ENCODE assay signal across 8 cellular contexts in genomic region chr4:101020956-101021355, GRCh38.
A peak's percentile ranks its signal among the peaks of the same experiment; 100 is the strongest.
DNase-seq lines count a peak whose midpoint lies in the region; ATAC-seq and TF ChIP-seq lines count a peak whose summit lies in the region.

No MANE protein-coding gene starts in this region.

- H3K9me3 Mint-ChIP-seq in CD4-positive, alpha-beta memory T cell: no peaks in the 10 kb centered on the region
- no peaks in the 10 kb centered on the region for H3K9me3 Mint-ChIP-seq in immature natural killer cell

- H3K4me1 ChIP-seq in CD4-positive, alpha-beta memory T cell (ENCODE audit: insufficient read depth, low read length): peaks cover 64% of the 10 kb centered on the region
- peaks cover 3 to 37% (median 19%) of the 10 kb centered on the region in 4 donors for H3K4me1 ChIP-seq in esophagus muscularis mucosa

- DNase-seq in CD4-positive, alpha-beta memory T cell: peak; percentile 40 to 58 (median 47)
- DNase-seq in T-helper 17 cell (no peak), immature natural killer cell (peak; percentile 36 to 53 (median 44)), esophagus muscularis mucosa (ENCODE audit: extremely low spot score) (no peak), NCI-H82 (lab: John Stamatoyannopoulos, UW) (no peak), retina (no peak)

- no peak for TF ChIP-seq CTCF in esophagus muscularis mucosa (IDR thresholded peaks at IDR 0.05)

- H3K27ac Mint-ChIP-seq in CD4-positive, alpha-beta memory T cell: peak overlapping the region; percentile 48 to 97 (median 89)
- peak overlapping the region; percentile 97 for H3K27ac Mint-ChIP-seq in T-helper 17 cell
- peak overlapping the region; percentile 72 to 95 (median 89) for H3K27ac Mint-ChIP-seq in immature natural killer cell

- no peaks in the 10 kb centered on the region for H3K36me3 ChIP-seq in CD4-positive, alpha-beta memory T cell (ENCODE audit: insufficient read depth, low read length)
- H3K36me3 ChIP-seq in esophagus muscularis mucosa: peaks cover 0 to 3% (median 0%) of the 10 kb centered on the region in 4 donors

- H3K27ac ChIP-seq in CD4-positive, alpha-beta memory T cell (ENCODE audit: low read depth, low read length): peak overlapping the region; percentile 51
- no peak overlapping the region for H3K27ac ChIP-seq in esophagus muscularis mucosa (replicated peaks in 1 of 4)

- H3K36me3 Mint-ChIP-seq in CD4-positive, alpha-beta memory T cell: peaks cover 2 to 12% of the 10 kb centered on the region in 2 donors
- H3K36me3 Mint-ChIP-seq in T-helper 17 cell (ENCODE audit: low read depth) (peaks cover 2% of the 10 kb centered on the region), immature natural killer cell (peaks cover 0 to 11% (median 8%) of the 10 kb centered on the region in 3 donors)

- intact Hi-C loops in CD4-positive, alpha-beta memory T cell (cut with micrococcal nuclease): loop anchor here (1.0 to 10.0 kb wide), 6 partner anchors 8 to 326 kb away; partner anchors contain the start of gene PPP3CA
- intact Hi-C loops in esophagus muscularis mucosa (cut with DNase I): no loop called here

- CTCF ChIA-PET in CD4-positive, alpha-beta memory T cell (lab: Charles Lee; ENCODE audit: partially characterized antibody): interaction anchor here (0.8 to 2.2 kb wide), 7 partner anchors 10 to 928 kb away, joined by 3 to 12 read pairs (median 3); partner anchors contain the start of gene PPP3CA

- ATAC-seq in GM19372 (IDR thresholded peaks at IDR 0.05; ENCODE audit: low read depth, unreplicated experiment): peak; percentile 59
- ATAC-seq in HG03196 (IDR thresholded peaks at IDR 0.05; ENCODE audit: unreplicated experiment): peak; percentile 52
- peak; percentile 69 for ATAC-seq in T-helper 17 cell

- TF ChIP-seq EP300 in esophagus muscularis mucosa (IDR thresholded peaks at IDR 0.05): no peak

- H3K27me3 ChIP-seq in CD4-positive, alpha-beta memory T cell (ENCODE audit: insufficient read depth, low read length): no peaks in the 10 kb centered on the region
- no peaks in the 10 kb centered on the region for H3K27me3 ChIP-seq in esophagus muscularis mucosa

- H3K4me1 Mint-ChIP-seq in CD4-positive, alpha-beta memory T cell: peaks cover 39 to 71% (median 53%) of the 10 kb centered on the region in 4 donors
- H3K4me1 Mint-ChIP-seq in T-helper 17 cell (peaks cover 35% of the 10 kb centered on the region), immature natural killer cell (peaks cover 57 to 76% of the 10 kb centered on the region in 2 donors)

- H3K27me3 Mint-ChIP-seq in CD4-positive, alpha-beta memory T cell: no peaks in the 10 kb centered on the region
- H3K27me3 Mint-ChIP-seq in T-helper 17 cell: no peaks in the 10 kb centered on the region
- H3K27me3 Mint-ChIP-seq in immature natural killer cell (ENCODE audit: low read depth in 3 of 3): peaks cover 4 to 7% (median 6%) of the 10 kb centered on the region in 3 donors

- POLR2A ChIA-PET in CD4-positive, alpha-beta memory T cell (lab: Charles Lee; ENCODE audit: partially characterized antibody): interaction anchor here (1.3 to 3.9 kb wide), 17 partner anchors 8 to 1592 kb away, joined by 3 to 53 read pairs (median 6); partner anchors contain the start of gene PPP3CA

- H3K4me3 Mint-ChIP-seq in CD4-positive, alpha-beta memory T cell: peak overlapping the region; percentile 46 to 80 (median 72)
- peak overlapping the region; percentile 80 for H3K4me3 Mint-ChIP-seq in T-helper 17 cell
- H3K4me3 Mint-ChIP-seq in immature natural killer cell: peak overlapping the region; percentile 55 to 87 (median 68)

- WGBS in esophagus muscularis mucosa: 56% methylated on average over 4 of the region's 4 CpGs

- TF ChIP-seq POLR2A in esophagus muscularis mucosa (IDR thresholded peaks at IDR 0.05; ENCODE audit: low read depth): no peak

- H3K9me3 ChIP-seq in CD4-positive, alpha-beta memory T cell (ENCODE audit: control insufficient read depth in 1 of 2, low read length in 2 of 2): no peaks in the 10 kb centered on the region
- H3K9me3 ChIP-seq in T-helper 17 cell (ENCODE audit: control insufficient read depth, low read length, poor library complexity, severe bottlenecking): no peaks in the 10 kb centered on the region
- H3K9me3 ChIP-seq in esophagus muscularis mucosa: no peaks in the 10 kb centered on the region

- peak overlapping the region in 1 of 2 donors; percentile 37 for H3K4me3 ChIP-seq in CD4-positive, alpha-beta memory T cell (ENCODE audit: low read length in 2 of 2)
- no peak overlapping the region for H3K4me3 ChIP-seq in esophagus muscularis mucosa

Comparison
In these comparisons a context has a peak if more than half of its experiments do, and no peak if none do; other contexts are left out.
1. DNase-seq: peak in CD4-positive, alpha-beta memory T cell (5 of 5) and immature natural killer cell (3 of 3); none in T-helper 17 cell (0 of 3), esophagus muscularis mucosa (single experiment), NCI-H82 (single experiment) and retina (single experiment).
2. Peak in every context shown above with its lines, with median percentiles within 50 percentile points of each other: H3K27ac Mint-ChIP-seq, H3K4me3 Mint-ChIP-seq and ATAC-seq.